13 cellular contexts compared by ENCODE assay signal in the genomic region with DNA sequence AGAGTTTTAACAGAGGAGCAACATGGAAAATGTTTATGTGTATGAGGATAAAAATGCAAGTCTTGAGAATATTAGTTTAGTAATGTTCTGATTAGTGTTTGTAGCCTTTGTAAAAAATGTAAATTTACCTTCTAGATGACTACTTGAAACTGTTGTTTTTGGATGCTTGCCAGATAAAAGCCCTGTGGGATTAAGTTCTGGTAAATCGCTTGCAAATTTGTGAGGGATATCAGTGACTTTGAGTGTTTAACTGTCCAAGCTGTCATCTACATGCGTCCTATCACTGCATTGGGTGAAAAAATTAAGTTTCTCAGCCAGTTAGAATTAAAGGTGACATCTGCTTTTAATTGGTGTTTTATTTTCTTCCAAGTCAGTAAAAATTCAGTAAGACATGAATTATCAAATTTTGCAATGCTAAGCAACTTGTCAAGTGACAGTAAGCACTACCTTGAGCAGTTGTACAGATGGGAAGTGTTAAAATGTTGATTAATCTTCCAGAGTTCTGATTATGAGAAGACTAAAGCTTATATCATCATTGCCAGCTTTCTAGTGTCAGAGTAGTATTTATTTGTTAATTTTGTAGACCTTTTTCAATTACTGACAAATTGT.
DNase-seq lines count a peak whose midpoint lies in the region; ATAC-seq and TF ChIP-seq lines count a peak whose summit lies in the region.
"Had no signal": no experiment of that assay in that cellular context is flagged by ENCODE, and none has a peak within 500 bp of the region (broad histone marks: within the 10 kb centered on the region; RNA-seq: fewer than 3 reads in every experiment).

No MANE protein-coding gene starts in this region.

- H2AK5ac ChIP-seq in H9 (ENCODE audit: insufficient read length, low read length) = no peak overlapping the region

- peaks cover 55 to 60% of the 10 kb centered on the region in 2 experiments for H3K4me1 Mint-ChIP-seq in H9

- H2AFZ ChIP-seq in H9 (ENCODE audit: low read length) = no peak overlapping the region

- 0 out of 2 replicates have a peak, but pooled peaks cover 4% of the 10 kb centered on the region for H3K79me2 ChIP-seq in H9 (ENCODE audit: insufficient read depth, low read length)

- H3K23me2 ChIP-seq in H9 (ENCODE audit: insufficient read length, low read depth, low read length, poor library complexity, severe bottlenecking) = no peaks in the 10 kb centered on the region

- H2BK120ac ChIP-seq in H9 (ENCODE audit: low read depth, low read length, poor library complexity, severe bottlenecking) = no peak overlapping the region

- no peak overlapping the region for H2BK20ac ChIP-seq in H9 (ENCODE audit: low read depth, low read length, poor library complexity, severe bottlenecking)

- no peak for ATAC-seq in gastrocnemius medialis
- ATAC-seq: activated CD8-positive, alpha-beta memory T cell treated with anti-CD3 and anti-CD28 coated beads, Interleukin-2, amount 10 ng/mL, durations not matched to agents 7 days and 5 days; body of pancreas; foreskin keratinocyte had no signal

- H4K91ac ChIP-seq in H9 (ENCODE audit: insufficient read length, low read depth, low read length) = no peak overlapping the region

- no peak overlapping the region for H3K9ac ChIP-seq in H9 (ENCODE audit: extremely low read depth, insufficient read length, low read length)

- no peak overlapping the region for H3K56ac ChIP-seq in H9 (ENCODE audit: insufficient read length, low read depth, low read length)

- WGBS in H9 (ENCODE audit: extremely low coverage, insufficient read length, low lambda C conversion rate) = no CpG with 5 or more reads among the region's 2 CpGs

- no peaks in the 10 kb centered on the region for H3K79me1 ChIP-seq in H9 (ENCODE audit: insufficient read depth, low read depth, low read length, poor library complexity, severe bottlenecking)

- no peak overlapping the region for H3K18ac ChIP-seq in H9 (ENCODE audit: insufficient read length, low read depth, low read length)

- no peak overlapping the region for H2BK5ac ChIP-seq in H9 (ENCODE audit: insufficient read length, low read length)

- no peak overlapping the region for H3T11ph ChIP-seq in H9 (ENCODE audit: low read length)

- H3K4me3 ChIP-seq in brain microvascular endothelial cell (ENCODE audit: low read depth, low read length) (no peak overlapping the region), gastrocnemius medialis (no peak overlapping the region)
- H3K4me3 ChIP-seq: body of pancreas had no signal

- no peak overlapping the region for H2BK12ac ChIP-seq in H9 (ENCODE audit: insufficient read length, low read depth, low read length)

- peak overlapping the region; percentile 10 to 22; a peak in 1 of 5 replicates for H3K4me3 Mint-ChIP-seq in H9
- H3K4me3 Mint-ChIP-seq: activated CD8-positive, alpha-beta memory T cell treated with anti-CD3 and anti-CD28 coated beads, Interleukin-2, amount 10 ng/mL, durations not matched to agents 7 days and 5 days; T-helper 2 cell treated with Interferon-gamma antibody and Interleukin-4, amounts not matched to agents 5 μg/mL and 100 μg/mL, for 36 hours had no signal

- H3K9me3 ChIP-seq in H9 (ENCODE audit: control insufficient read depth, low read depth, low read length) = no peaks in the 10 kb centered on the region
- no peaks in the 10 kb centered on the region for H3K9me3 ChIP-seq in gastrocnemius medialis
- H3K9me3 ChIP-seq: body of pancreas had no signal

- no peak overlapping the region for H3K14ac ChIP-seq in H9 (ENCODE audit: insufficient read depth, low read length)

- no peak overlapping the region for H2BK15ac ChIP-seq in H9 (ENCODE audit: low read depth, low read length)

- no peaks in the 10 kb centered on the region for H4K20me1 ChIP-seq in H9 (ENCODE audit: control insufficient read depth, insufficient read depth, insufficient read length)

- H3K36me3 ChIP-seq in brain microvascular endothelial cell (replicated peaks) (no peaks in the 10 kb centered on the region), gastrocnemius medialis (no peaks in the 10 kb centered on the region)

- H3K27ac ChIP-seq in H9 (ENCODE audit: insufficient read length, low read depth, low read length) (no peak overlapping the region), brain microvascular endothelial cell (no peak overlapping the region), gastrocnemius medialis (no peak overlapping the region)
- H3K27ac ChIP-seq: body of pancreas, foreskin keratinocyte, HL-60 had no signal

- H3K23ac ChIP-seq in H9 (ENCODE audit: insufficient read length, low read depth, low read length) = no peak overlapping the region

- DNase-seq in H9 (no peak), NCI-H2171 (lab: John Stamatoyannopoulos, UW) (peak; percentile 53), brain microvascular endothelial cell (peak; percentile 58), non-pigmented ciliary epithelial cell (ENCODE audit: low read depth) (peak; percentile 28), gastrocnemius medialis (no peak), AML-193 (lab: John Stamatoyannopoulos, UW) (no peak), GF-D8 (lab: John Stamatoyannopoulos, UW) (no peak)
- DNase-seq: activated CD8-positive, alpha-beta memory T cell treated with anti-CD3 and anti-CD28 coated beads, Interleukin-2, amount 10 ng/mL, durations not matched to agents 7 days and 5 days; body of pancreas; GDM1 had no signal

- no peaks in the 10 kb centered on the region for H3K27me3 Mint-ChIP-seq in H9 (ENCODE audit: low read depth)
- H3K27me3 Mint-ChIP-seq: activated CD8-positive, alpha-beta memory T cell treated with anti-CD3 and anti-CD28 coated beads, Interleukin-2, amount 10 ng/mL, durations not matched to agents 7 days and 5 days had no signal

- no peak overlapping the region for H3K4me2 ChIP-seq in H9 (ENCODE audit: insufficient read depth, insufficient read length, low read length)

- intact Hi-C loops in gastrocnemius medialis (cut with DNase I; ENCODE audit: low total_unique reads) = no loop called here

- peaks cover 18 to 26% (median 20%) of the 10 kb centered on the region in 3 experiments for H3K36me3 Mint-ChIP-seq in H9 (ENCODE audit: insufficient read depth in 1 of 3, low read depth in 3 of 3)

- peaks cover 5% of the 10 kb centered on the region for H3K4me1 ChIP-seq in H9 (ENCODE audit: insufficient read depth, low read length)
- H3K4me1 ChIP-seq in gastrocnemius medialis = no peaks in the 10 kb centered on the region
- H3K4me1 ChIP-seq: foreskin keratinocyte had no signal

- H3K27ac Mint-ChIP-seq in H9 = peak overlapping the region in 2 of 3 experiments; percentile 25 to 96; a peak in 3 of 7 replicates
- H3K27ac Mint-ChIP-seq: activated CD8-positive, alpha-beta memory T cell treated with anti-CD3 and anti-CD28 coated beads, Interleukin-2, amount 10 ng/mL, durations not matched to agents 7 days and 5 days; T-helper 2 cell treated with Interferon-gamma antibody and Interleukin-4, amounts not matched to agents 5 μg/mL and 100 μg/mL, for 36 hours had no signal

- H4K5ac ChIP-seq in H9 (ENCODE audit: insufficient read length, low read depth, low read length) = no peak overlapping the region

- no peak overlapping the region for H3K4ac ChIP-seq in H9 (ENCODE audit: low read depth, low read length)

- H3K27me3 ChIP-seq in H9 (ENCODE audit: insufficient read depth, low read length) (no peaks in the 10 kb centered on the region), brain microvascular endothelial cell (replicated peaks) (no peaks in the 10 kb centered on the region), gastrocnemius medialis (no peaks in the 10 kb centered on the region)
- H3K27me3 ChIP-seq: body of pancreas, foreskin keratinocyte had no signal

- no peak for TF ChIP-seq POLR2A in gastrocnemius medialis (IDR thresholded peaks at IDR 0.05)

- peaks cover 11 to 12% of the 10 kb centered on the region in 2 experiments for H3K9me3 Mint-ChIP-seq in H9

- no peak overlapping the region for H4K8ac ChIP-seq in H9 (replicated peaks; ENCODE audit: insufficient read length, low read depth, low read length)

- in situ Hi-C loops in brain microvascular endothelial cell (cut with HindIII; ENCODE audit: low pct_ligation_motif_present, low sequenced_read_pairs) = no loop called here
- in situ Hi-C loops in gastrocnemius medialis (cut with MboI; ENCODE audit: low sequenced_read_pairs in 4 of 4) = no loop called here

- TF ChIP-seq CTCF in H9 (conservative IDR thresholded peaks at IDR 0.05) (no peak), brain microvascular endothelial cell (IDR thresholded peaks at IDR 0.05; ENCODE audit: low read depth, low read length, missing control alignments) (no peak), gastrocnemius medialis (IDR thresholded peaks at IDR 0.05 in 4 of 5, conservative IDR thresholded peaks at IDR 0.05 in 1 of 5) (no peak)

Comparison
In these comparisons a context has a peak if more than half of its experiments do, and no peak if none do; other contexts are left out.
1. DNase-seq: peak in NCI-H2171 (single experiment), brain microvascular endothelial cell (single experiment) and non-pigmented ciliary epithelial cell (single experiment); none in H9 (single experiment), gastrocnemius medialis (0 of 2), AML-193 (0 of 2) and GF-D8 (single experiment).